Comparison of ENCODE assay signal across 8 cellular contexts in genomic region chr10:90592903-90593302, GRCh38.
DNase-seq lines count a peak whose midpoint lies in the region; ATAC-seq lines count a peak whose summit lies in the region.

No MANE protein-coding gene starts in this region.

- peak; percentile 82 for ATAC-seq in HG02588 (IDR thresholded peaks at IDR 0.05; ENCODE audit: unreplicated experiment)

- in situ Hi-C loops in G401 (cut with HindIII; ENCODE audit: low sequenced_read_pairs), result no loop called here

- DNase-seq in NCI-H345 (lab: John Stamatoyannopoulos, UW) (peak; percentile 58), NCI-H345 treated with DMSO at 0.1 percent for 48 hours (lab: John Stamatoyannopoulos, UW; ENCODE audit: unreplicated experiment) (no peak), NCI-H82 (lab: John Stamatoyannopoulos, UW) (peak; percentile 87), dedifferentiated amniotic fluid mesenchymal stem cell (ENCODE audit: extremely low spot score) (peak; percentile 54), midbrain (lab: John Stamatoyannopoulos, UW) (peak; percentile 50), G401 (ENCODE audit: low spot score) (no peak), NCI-H2196 (lab: John Stamatoyannopoulos, UW; ENCODE audit: unreplicated experiment) (no peak)

Comparison
In these comparisons a context has a peak if more than half of its experiments do, and no peak if none do; other contexts are left out.
1. DNase-seq: peak in NCI-H345 (single experiment), NCI-H82 (single experiment), dedifferentiated amniotic fluid mesenchymal stem cell (single experiment) and midbrain (single experiment); none in NCI-H345 treated with DMSO at 0.1 percent for 48 hours (single experiment), G401 (single experiment) and NCI-H2196 (single experiment).